ENCODE assay signal across 19 cellular contexts in the genomic region with DNA sequence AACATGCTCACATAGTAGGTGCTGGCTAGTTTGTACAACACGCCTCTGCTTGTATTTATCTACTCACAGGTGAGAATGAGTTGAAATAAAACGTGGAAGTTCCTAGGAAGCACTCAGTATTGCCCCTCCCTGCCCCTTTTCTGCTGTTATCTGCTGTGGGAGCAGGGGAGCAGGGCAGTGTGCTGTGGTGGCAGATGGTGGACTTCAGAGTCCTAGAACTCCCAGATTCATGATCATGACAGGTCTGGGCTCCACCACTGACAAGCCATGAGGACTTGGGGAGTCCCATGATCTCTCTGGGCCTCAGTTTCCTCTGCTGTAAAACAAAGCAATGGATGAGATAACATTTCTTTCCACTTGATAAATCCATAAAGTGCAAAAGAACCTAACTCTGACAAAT. TPM values are rescaled to one million over a fixed set of nuclear protein-coding genes. Genes with fewer than 3 reads are reported as not detected.
DNase-seq lines count a peak whose midpoint lies in the region; ATAC-seq, FAIRE-seq and TF ChIP-seq lines count a peak whose summit lies in the region.
"Had no signal": no experiment of that assay in that cellular context is flagged by ENCODE, and none has a peak within 500 bp of the region (broad histone marks: within the 10 kb centered on the region; RNA-seq: fewer than 3 reads in every experiment).

No MANE protein-coding gene starts in this region.

- H3K27ac ChIP-seq in CD4-positive, CD25-positive, alpha-beta regulatory T cell (ENCODE audit: insufficient read depth, low read length, poor library complexity, severe bottlenecking) = peak overlapping the region; percentile 83
- H3K27ac ChIP-seq in K562 (ENCODE audit: extremely low read depth, low read depth, low read length) = no peak overlapping the region
- H3K27ac ChIP-seq: 22Rv1, epithelial cell of prostate, PC-9, psoas muscle had no signal

- no peaks in the 10 kb centered on the region for H3K9me3 Mint-ChIP-seq in T-helper 1 cell treated with Interleukin-12 subunit alpha and Interleukin-12 subunit beta and Interleukin-4 antibody, amounts not matched to agents 30 μg/mL and 1 μg/mL, for 36 hours
- no peaks in the 10 kb centered on the region for H3K9me3 Mint-ChIP-seq in CD4-positive, CD25-positive, alpha-beta regulatory T cell
- H3K9me3 Mint-ChIP-seq: type B pancreatic cell had no signal

- no peaks in the 10 kb centered on the region for H3K27me3 ChIP-seq in CD4-positive, CD25-positive, alpha-beta regulatory T cell (ENCODE audit: control insufficient read depth, insufficient read depth, low read length)
- no peaks in the 10 kb centered on the region for H3K27me3 ChIP-seq in K562 (ENCODE audit: control insufficient read depth in 2 of 2, insufficient read depth in 2 of 2, low read length in 2 of 2)
- H3K27me3 ChIP-seq: neutrophil had no signal

- H3K9me3 ChIP-seq in CD4-positive, CD25-positive, alpha-beta regulatory T cell (ENCODE audit: control insufficient read depth in 2 of 2, low read length in 2 of 2) = no peaks in the 10 kb centered on the region
- no peaks in the 10 kb centered on the region for H3K9me3 ChIP-seq in T-helper 17 cell (ENCODE audit: control insufficient read depth, low read length, poor library complexity, severe bottlenecking)
- H3K9me3 ChIP-seq in K562 (replicated peaks; ENCODE audit: control insufficient read depth, insufficient read depth, low read depth, low read length) = no peaks in the 10 kb centered on the region
- H3K9me3 ChIP-seq: neutrophil, psoas muscle had no signal

- peak overlapping the region; percentile 73 for H3K4me3 ChIP-seq in CD4-positive, CD25-positive, alpha-beta regulatory T cell (ENCODE audit: low read depth, low read length)
- H3K4me3 ChIP-seq in K562 = no peak overlapping the region
- H3K4me3 ChIP-seq: PC-9, psoas muscle had no signal

- CTCF ChIA-PET in K562 (lab: Yijun Ruan, JAX; ENCODE audit: low intra/inter-chr PET ratio) = no interaction called here

- H3K4me2 ChIP-seq in K562 (ENCODE audit: insufficient read depth, low read length) = no peak overlapping the region
- H3K4me2 ChIP-seq: PC-9 had no signal

- BruUV-seq in K562 (replicated peaks; lab: Mats Ljungman, UMichigan) = no TSS peak

- H3K4me1 Mint-ChIP-seq in T-helper 1 cell treated with Interleukin-12 subunit alpha and Interleukin-12 subunit beta and Interleukin-4 antibody, amounts not matched to agents 30 μg/mL and 1 μg/mL, for 36 hours (ENCODE audit: low read depth) = peaks cover 83% of the 10 kb centered on the region
- H3K4me1 Mint-ChIP-seq in CD4-positive, CD25-positive, alpha-beta regulatory T cell = peaks cover 38 to 93% (median 67%) of the 10 kb centered on the region in 4 donors
- H3K4me1 Mint-ChIP-seq in T-helper 17 cell = peaks cover 53% of the 10 kb centered on the region

- no peak overlapping the region for H3K9ac ChIP-seq in K562 (ENCODE audit: insufficient read depth in 1 of 2, low read depth in 2 of 2, low read length in 2 of 2)

- H3K4me3 Mint-ChIP-seq in T-helper 1 cell treated with Interleukin-12 subunit alpha and Interleukin-12 subunit beta and Interleukin-4 antibody, amounts not matched to agents 30 μg/mL and 1 μg/mL, for 36 hours = peak overlapping the region; percentile 61
- H3K4me3 Mint-ChIP-seq in CD4-positive, CD25-positive, alpha-beta regulatory T cell = peak overlapping the region; percentile 72 to 88 (median 84)
- H3K4me3 Mint-ChIP-seq in T-helper 17 cell = peak overlapping the region; percentile 32
- H3K4me3 Mint-ChIP-seq: type B pancreatic cell had no signal

- H3K4me1 ChIP-seq in CD4-positive, CD25-positive, alpha-beta regulatory T cell (ENCODE audit: control insufficient read depth, insufficient read depth, low read length, poor library complexity, severe bottlenecking) = peaks cover 82% of the 10 kb centered on the region
- H3K4me1 ChIP-seq in K562 (replicated peaks in 1 of 2; ENCODE audit: control insufficient read depth in 2 of 2, insufficient read depth in 2 of 2, low read length in 2 of 2) = no peaks in the 10 kb centered on the region

- 33% methylated on average over 2 of the region's 2 CpGs for WGBS in K562 (ENCODE audit: insufficient coverage, low coverage, missing lambda C conversion rate)

- no peak for TF ChIP-seq POLR2A in K562 (conservative IDR thresholded peaks at IDR 0.05)

- no peak for TF ChIP-seq EP300 in K562 (IDR thresholded peaks at IDR 0.05; ENCODE audit: low read length)

- peaks cover 22% of the 10 kb centered on the region for H3K36me3 ChIP-seq in CD4-positive, CD25-positive, alpha-beta regulatory T cell (ENCODE audit: control insufficient read depth, insufficient read depth, low read length)
- H3K36me3 ChIP-seq in K562 (ENCODE audit: control insufficient read depth, insufficient read depth, low read length) = peaks cover 9% of the 10 kb centered on the region; the same call in 1 of the 3 replicates
- H3K36me3 ChIP-seq: neutrophil had no signal

- intact Hi-C loops in K562 (cut with micrococcal nuclease) = no loop called here

- no peak for ATAC-seq in CD4-positive, CD25-positive, alpha-beta regulatory T cell (ENCODE audit: low read depth in 2 of 2)
- ATAC-seq in T-helper 17 cell (peak; percentile 20), K562 (peak; percentile 49; the same call in 1 of the 3 replicates), GM19455 (IDR thresholded peaks at IDR 0.05; ENCODE audit: unreplicated experiment) (no peak), GM18517 (IDR thresholded peaks at IDR 0.05; ENCODE audit: unreplicated experiment) (no peak)
- ATAC-seq: psoas muscle had no signal

- FAIRE-seq in K562 (lab: Jason Lieb, UNC) (peak; percentile 59), frontal cortex (lab: Jason Lieb, UNC) (no peak)
- FAIRE-seq: H1 had no signal

- TF ChIP-seq RAD21 in K562 (CRISPR knock-in tag; conservative IDR thresholded peaks at IDR 0.05 in 1 of 2, IDR thresholded peaks at IDR 0.05 in 1 of 2) = no peak

- in situ Hi-C loops in K562 (cut with MboI) = no loop called here

- peak overlapping the region; percentile 91 for H3K27ac Mint-ChIP-seq in T-helper 1 cell treated with Interleukin-12 subunit alpha and Interleukin-12 subunit beta and Interleukin-4 antibody, amounts not matched to agents 30 μg/mL and 1 μg/mL, for 36 hours
- peak overlapping the region; percentile 88 to 99 (median 92) for H3K27ac Mint-ChIP-seq in CD4-positive, CD25-positive, alpha-beta regulatory T cell
- H3K27ac Mint-ChIP-seq in T-helper 17 cell = peak overlapping the region; percentile 92
- H3K27ac Mint-ChIP-seq: type B pancreatic cell had no signal

- no peaks in the 10 kb centered on the region for H3K9me1 ChIP-seq in K562 (ENCODE audit: control insufficient read depth, insufficient read depth, low read length)

- no peaks in the 10 kb centered on the region for H4K20me1 ChIP-seq in K562 (replicated peaks; ENCODE audit: control insufficient read depth, insufficient read depth, low read length)

- H2AFZ ChIP-seq in K562 (ENCODE audit: low read depth, low read length) = no peak overlapping the region
- H2AFZ ChIP-seq: PC-9 had no signal

- H3K27me3 Mint-ChIP-seq in T-helper 1 cell treated with Interleukin-12 subunit alpha and Interleukin-12 subunit beta and Interleukin-4 antibody, amounts not matched to agents 30 μg/mL and 1 μg/mL, for 36 hours (ENCODE audit: low read depth) = no peaks in the 10 kb centered on the region
- no peaks in the 10 kb centered on the region for H3K27me3 Mint-ChIP-seq in CD4-positive, CD25-positive, alpha-beta regulatory T cell
- H3K27me3 Mint-ChIP-seq in T-helper 17 cell = no peaks in the 10 kb centered on the region

- no peak for TF ChIP-seq CTCF in K562 (IDR thresholded peaks at IDR 0.05 in 2 of 3, conservative IDR thresholded peaks at IDR 0.05 in 1 of 3; ENCODE audit: insufficient read depth in 2 of 3, low read depth in 1 of 3, low read length in 3 of 3)

- no peaks in the 10 kb centered on the region for H3K79me2 ChIP-seq in K562 (ENCODE audit: control insufficient read depth, insufficient read depth, low read length)

- DNase-seq in T-helper 1 cell = no peak
- no peak for DNase-seq in CD4-positive, CD25-positive, alpha-beta regulatory T cell
- DNase-seq in T-helper 17 cell = no peak
- no peak for DNase-seq in K562 (ENCODE audit: extremely low read depth in 1 of 4, low spot score in 3 of 4)
- DNase-seq in frontal cortex (ENCODE audit: low spot score in 2 of 2) = no peak
- DNase-seq: kidney glomerular epithelial cell, NCI-H146, NCI-H510A, PC-9, psoas muscle, SHP77 had no signal

- POLR2A ChIA-PET in K562 (lab: Yijun Ruan, JAX) = interaction anchor here (0.6 to 1.9 kb wide), 4 partner anchors 10 to 167 kb away, joined by 3 to 5 read pairs (median 4); no protein-coding TSS in a partner anchor

- H3K36me3 Mint-ChIP-seq in T-helper 1 cell treated with Interleukin-12 subunit alpha and Interleukin-12 subunit beta and Interleukin-4 antibody, amounts not matched to agents 30 μg/mL and 1 μg/mL, for 36 hours (ENCODE audit: low read depth) = peaks cover 49% of the 10 kb centered on the region
- H3K36me3 Mint-ChIP-seq in CD4-positive, CD25-positive, alpha-beta regulatory T cell = peaks cover 47% of the 10 kb centered on the region
- peaks cover 12% of the 10 kb centered on the region for H3K36me3 Mint-ChIP-seq in T-helper 17 cell (ENCODE audit: low read depth)
- H3K36me3 Mint-ChIP-seq: type B pancreatic cell had no signal

TF ChIP-seq in K562, 482 proteins besides CTCF, POLR2A, EP300 and RAD21 (continues in another document):
- no peak for TF ChIP-seq ZNF133 (CRISPR knock-in tag; IDR thresholded peaks at IDR 0.05)

RNA-seq across cellular contexts. Expression of a gene that starts 11.6 kb away (rescaled TPM):
- total RNA-seq in CD4-positive, CD25-positive, alpha-beta regulatory T cell = 87.3 TPM
- polyA plus RNA-seq in CD4-positive, CD25-positive, alpha-beta regulatory T cell = 10 to 100 TPM; 62.4 to 70.3 (median 66.8) TPM
- total RNA-seq in T-helper 17 cell (10 to 100 TPM; 66.3 to 70.0 TPM), K562 (2014; rRNA removed) (14.5 and 15.1 TPM in 2 replicates), K562 (2014; rRNA removed; fragmentation: Illumina TruSeq; extraction: Trizol) (17.1 and 19.2 TPM in 2 replicates), K562 (2015; rRNA removed; fragmentation: Illumina TruSeq; extraction: Trizol) (15.0 and 15.2 TPM in 2 replicates), K562 (2021) (13.6 and 14.6 TPM in 2 replicates), frontal cortex (2.0 TPM)
- 22.7 and 27.9 TPM in 2 replicates for total RNA-seq in K562 (2011; cell fraction: chromatin; rRNA removed; ENCODE audit: low replicate concordance)
- total RNA-seq in K562 (2011; cell fraction: nucleolus; rRNA removed) = 13.4 and 13.5 TPM in 2 replicates
- total RNA-seq in K562 (2011; cell fraction: nucleoplasm; rRNA removed) = 12.6 and 14.3 TPM in 2 replicates
- polyA plus RNA-seq in K562 (2011; rRNA removed) (21.4 and 23.3 TPM in 2 replicates), K562 (2014; fragmentation: Illumina TruSeq; extraction: Trizol) (17.8 and 18.4 TPM in 2 replicates), K562 (2014; fragmentation: Nextera tagmentation; extraction: Ambion mirVana) (1 to 10 TPM; 4.4 to 6.7 TPM), K562 (2014; rRNA removed) (11.4 and 11.9 TPM in 2 replicates)
- 9.7 and 15.2 TPM in 2 replicates for polyA plus RNA-seq in K562 (2011; cell fraction: cytosol; rRNA removed)
- polyA plus RNA-seq in K562 (2011; cell fraction: nucleus; rRNA removed) = 10.9 and 13.8 TPM in 2 replicates
- polyA plus RNA-seq in K562 (2012) = 9.8 and 12.5 TPM in 2 replicates
- 43.8 and 44.1 TPM in 2 replicates for polyA minus RNA-seq in K562 (2011; rRNA and poly(A)+ RNA removed)
- polyA minus RNA-seq in K562 (2011; cell fraction: cytosol; rRNA and poly(A)+ RNA removed) = 13.0 and 13.3 TPM in 2 replicates
- 9.7 and 15.8 TPM in 2 replicates for polyA minus RNA-seq in K562 (2011; cell fraction: nucleus; rRNA and poly(A)+ RNA removed)

Comparison
In these comparisons a context has a peak if more than half of its experiments do, and no peak if none do; other contexts are left out.
1. H3K4me3 Mint-ChIP-seq: peak in every context shown above with its lines; median percentile 84 in CD4-positive, CD25-positive, alpha-beta regulatory T cell; 61 in T-helper 1 cell treated with Interleukin-12 subunit alpha and Interleukin-12 subunit beta and Interleukin-4 antibody, amounts not matched to agents 30 μg/mL and 1 μg/mL, for 36 hours; 32 in T-helper 17 cell.
2. ATAC-seq: peak in T-helper 17 cell (single experiment) and K562 (single experiment); none in CD4-positive, CD25-positive, alpha-beta regulatory T cell (0 of 2), GM19455 (single experiment) and GM18517 (single experiment).
3. Peak in every context shown above with its lines, with median percentiles within 50 percentile points of each other: H3K27ac Mint-ChIP-seq.